1 cellular context compared by ENCODE assay signal in the genomic region with DNA sequence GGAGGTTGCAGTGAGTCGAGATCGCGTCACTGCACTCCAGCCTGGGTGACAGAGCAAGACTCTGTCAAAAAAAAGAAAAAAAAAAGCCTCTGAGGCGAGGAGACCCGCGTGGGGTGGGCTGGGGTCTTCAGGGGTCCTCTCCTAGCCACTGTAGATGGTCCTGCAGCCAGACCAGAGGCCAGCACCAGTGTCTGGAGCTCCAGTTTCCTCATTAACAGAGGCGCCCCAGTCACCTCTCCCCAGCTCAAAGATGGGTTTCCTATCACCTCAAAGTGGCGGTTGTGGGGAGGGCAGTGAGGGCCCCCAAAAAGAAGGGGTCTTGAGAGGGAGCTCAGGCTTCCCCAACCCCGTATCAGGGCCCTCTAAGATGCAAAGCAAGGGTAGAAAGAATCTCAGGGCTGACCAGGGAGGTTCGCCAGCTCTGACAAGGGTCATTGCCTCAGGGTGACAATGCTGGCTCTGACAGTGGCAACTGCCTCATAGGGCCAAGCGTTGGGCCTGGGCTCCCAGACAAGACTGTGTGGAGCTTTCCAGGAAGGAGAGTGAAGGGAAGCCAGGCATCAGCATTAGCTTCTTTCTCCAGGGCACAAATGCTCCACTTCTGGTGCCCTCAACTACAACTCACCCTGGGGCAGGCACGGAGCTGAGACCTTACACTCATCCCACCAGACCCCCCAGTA.
TF ChIP-seq lines count a peak whose summit lies in the region.

No MANE protein-coding gene starts in this region.

TF ChIP-seq in GM12878, 131 proteins besides CTCF, POLR2A, EP300 and RAD21:
- TF ChIP-seq, protein P1, sequence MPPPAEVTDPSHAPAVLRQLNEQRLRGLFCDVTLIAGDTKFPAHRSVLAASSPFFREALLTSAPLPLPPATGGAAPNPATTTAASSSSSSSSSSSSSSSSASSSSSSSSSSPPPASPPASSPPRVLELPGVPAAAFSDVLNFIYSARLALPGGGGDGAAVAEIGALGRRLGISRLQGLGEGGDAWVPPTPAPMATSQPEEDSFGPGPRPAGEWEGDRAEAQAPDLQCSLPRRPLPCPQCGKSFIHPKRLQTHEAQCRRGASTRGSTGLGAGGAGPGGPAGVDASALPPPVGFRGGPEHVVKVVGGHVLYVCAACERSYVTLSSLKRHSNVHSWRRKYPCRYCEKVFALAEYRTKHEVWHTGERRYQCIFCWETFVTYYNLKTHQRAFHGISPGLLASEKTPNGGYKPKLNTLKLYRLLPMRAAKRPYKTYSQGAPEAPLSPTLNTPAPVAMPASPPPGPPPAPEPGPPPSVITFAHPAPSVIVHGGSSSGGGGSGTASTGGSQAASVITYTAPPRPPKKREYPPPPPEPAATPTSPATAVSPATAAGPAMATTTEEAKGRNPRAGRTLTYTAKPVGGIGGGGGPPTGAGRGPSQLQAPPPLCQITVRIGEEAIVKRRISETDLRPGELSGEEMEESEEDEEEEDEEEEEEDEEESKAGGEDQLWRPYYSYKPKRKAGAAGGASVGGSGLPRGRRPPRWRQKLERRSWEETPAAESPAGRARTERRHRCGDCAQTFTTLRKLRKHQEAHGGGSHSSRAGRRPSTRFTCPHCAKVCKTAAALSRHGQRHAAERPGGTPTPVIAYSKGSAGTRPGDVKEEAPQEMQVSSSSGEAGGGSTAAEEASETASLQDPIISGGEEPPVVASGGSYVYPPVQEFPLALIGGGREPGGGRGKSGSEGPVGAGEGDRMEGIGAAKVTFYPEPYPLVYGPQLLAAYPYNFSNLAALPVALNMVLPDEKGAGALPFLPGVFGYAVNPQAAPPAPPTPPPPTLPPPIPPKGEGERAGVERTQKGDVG (CRISPR knock-in tag; IDR thresholded peaks at IDR 0.05): no peak
- TF ChIP-seq SMAD1 (IDR thresholded peaks at IDR 0.05; ENCODE audit: low read depth, partially characterized antibody) (no peak), MEF2A (IDR thresholded peaks at IDR 0.05; ENCODE audit: insufficient read depth, low read depth, low read length) (no peak), CREM (IDR thresholded peaks at IDR 0.05; ENCODE audit: low read depth) (no peak), NFXL1 (IDR thresholded peaks at IDR 0.05; ENCODE audit: borderline replicate concordance) (no peak), CBX3 (IDR thresholded peaks at IDR 0.05; ENCODE audit: borderline replicate concordance, low read depth) (no peak), NFYA (IDR thresholded peaks at IDR 0.05; ENCODE audit: borderline replicate concordance, low read depth, low read length) (no peak), RCOR1 (conservative IDR thresholded peaks at IDR 0.05; ENCODE audit: low read depth, low read length) (no peak), USF2 (IDR thresholded peaks at IDR 0.05; ENCODE audit: borderline replicate concordance, low read depth, low read length) (no peak), ZNF384 (IDR thresholded peaks at IDR 0.05; ENCODE audit: borderline replicate concordance, low read depth, low read length) (no peak)
- TF ChIP-seq, protein P2, sequence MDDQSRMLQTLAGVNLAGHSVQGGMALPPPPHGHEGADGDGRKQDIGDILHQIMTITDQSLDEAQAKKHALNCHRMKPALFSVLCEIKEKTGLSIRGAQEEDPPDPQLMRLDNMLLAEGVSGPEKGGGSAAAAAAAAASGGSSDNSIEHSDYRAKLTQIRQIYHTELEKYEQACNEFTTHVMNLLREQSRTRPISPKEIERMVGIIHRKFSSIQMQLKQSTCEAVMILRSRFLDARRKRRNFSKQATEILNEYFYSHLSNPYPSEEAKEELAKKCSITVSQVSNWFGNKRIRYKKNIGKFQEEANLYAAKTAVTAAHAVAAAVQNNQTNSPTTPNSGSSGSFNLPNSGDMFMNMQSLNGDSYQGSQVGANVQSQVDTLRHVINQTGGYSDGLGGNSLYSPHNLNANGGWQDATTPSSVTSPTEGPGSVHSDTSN (IDR thresholded peaks at IDR 0.05; ENCODE audit: insufficient replicate concordance, low read depth, low read length): no peak
- TF ChIP-seq, protein P3, sequence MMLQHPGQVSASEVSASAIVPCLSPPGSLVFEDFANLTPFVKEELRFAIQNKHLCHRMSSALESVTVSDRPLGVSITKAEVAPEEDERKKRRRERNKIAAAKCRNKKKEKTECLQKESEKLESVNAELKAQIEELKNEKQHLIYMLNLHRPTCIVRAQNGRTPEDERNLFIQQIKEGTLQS (IDR thresholded peaks at IDR 0.05; ENCODE audit: borderline replicate concordance, extremely low read depth, low read depth, low read length): no peak
TF ChIP-seq in GM12878: peak in this region for 0.
